In the genomic region with DNA sequence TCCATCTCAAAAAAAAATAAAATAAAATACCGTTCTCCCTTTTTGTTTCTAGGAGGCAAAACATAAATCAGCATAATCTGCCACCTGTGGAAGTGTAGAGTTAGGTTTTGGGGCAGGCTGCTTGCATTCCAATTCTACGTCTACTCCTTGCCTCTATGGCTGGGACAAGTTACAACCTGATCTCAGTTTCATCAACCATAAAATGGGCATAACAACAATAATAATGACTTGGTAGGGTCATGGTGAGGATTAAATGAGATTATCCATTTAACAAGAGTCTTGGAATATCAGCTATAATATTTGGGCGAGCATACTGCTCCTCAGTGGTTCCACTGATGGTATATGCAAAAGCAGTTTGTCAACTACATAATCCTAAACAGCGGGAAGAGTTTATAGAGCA, we compare ENCODE assay signal across 2 cellular contexts.
A peak's percentile ranks its signal among the peaks of the same experiment; 100 is the strongest.
TF ChIP-seq lines count a peak whose summit lies in the region.

No MANE protein-coding gene starts in this region.

TF ChIP-seq in HepG2, 621 proteins besides CTCF, POLR2A, EP300 and RAD21:
- TF ChIP-seq ZNF629 (CRISPR knock-in tag; conservative IDR thresholded peaks at IDR 0.05) (peak; percentile 56), XBP1 (CRISPR knock-in tag; IDR thresholded peaks at IDR 0.05) (no peak), ISX (CRISPR knock-in tag; conservative IDR thresholded peaks at IDR 0.05) (no peak), KDM4B (CRISPR knock-in tag; IDR thresholded peaks at IDR 0.05) (no peak), SRY (CRISPR knock-in tag; IDR thresholded peaks at IDR 0.05) (no peak), ZNF136 (CRISPR knock-in tag; IDR thresholded peaks at IDR 0.05; ENCODE audit: low read depth) (no peak)
- TF ChIP-seq, protein P1, sequence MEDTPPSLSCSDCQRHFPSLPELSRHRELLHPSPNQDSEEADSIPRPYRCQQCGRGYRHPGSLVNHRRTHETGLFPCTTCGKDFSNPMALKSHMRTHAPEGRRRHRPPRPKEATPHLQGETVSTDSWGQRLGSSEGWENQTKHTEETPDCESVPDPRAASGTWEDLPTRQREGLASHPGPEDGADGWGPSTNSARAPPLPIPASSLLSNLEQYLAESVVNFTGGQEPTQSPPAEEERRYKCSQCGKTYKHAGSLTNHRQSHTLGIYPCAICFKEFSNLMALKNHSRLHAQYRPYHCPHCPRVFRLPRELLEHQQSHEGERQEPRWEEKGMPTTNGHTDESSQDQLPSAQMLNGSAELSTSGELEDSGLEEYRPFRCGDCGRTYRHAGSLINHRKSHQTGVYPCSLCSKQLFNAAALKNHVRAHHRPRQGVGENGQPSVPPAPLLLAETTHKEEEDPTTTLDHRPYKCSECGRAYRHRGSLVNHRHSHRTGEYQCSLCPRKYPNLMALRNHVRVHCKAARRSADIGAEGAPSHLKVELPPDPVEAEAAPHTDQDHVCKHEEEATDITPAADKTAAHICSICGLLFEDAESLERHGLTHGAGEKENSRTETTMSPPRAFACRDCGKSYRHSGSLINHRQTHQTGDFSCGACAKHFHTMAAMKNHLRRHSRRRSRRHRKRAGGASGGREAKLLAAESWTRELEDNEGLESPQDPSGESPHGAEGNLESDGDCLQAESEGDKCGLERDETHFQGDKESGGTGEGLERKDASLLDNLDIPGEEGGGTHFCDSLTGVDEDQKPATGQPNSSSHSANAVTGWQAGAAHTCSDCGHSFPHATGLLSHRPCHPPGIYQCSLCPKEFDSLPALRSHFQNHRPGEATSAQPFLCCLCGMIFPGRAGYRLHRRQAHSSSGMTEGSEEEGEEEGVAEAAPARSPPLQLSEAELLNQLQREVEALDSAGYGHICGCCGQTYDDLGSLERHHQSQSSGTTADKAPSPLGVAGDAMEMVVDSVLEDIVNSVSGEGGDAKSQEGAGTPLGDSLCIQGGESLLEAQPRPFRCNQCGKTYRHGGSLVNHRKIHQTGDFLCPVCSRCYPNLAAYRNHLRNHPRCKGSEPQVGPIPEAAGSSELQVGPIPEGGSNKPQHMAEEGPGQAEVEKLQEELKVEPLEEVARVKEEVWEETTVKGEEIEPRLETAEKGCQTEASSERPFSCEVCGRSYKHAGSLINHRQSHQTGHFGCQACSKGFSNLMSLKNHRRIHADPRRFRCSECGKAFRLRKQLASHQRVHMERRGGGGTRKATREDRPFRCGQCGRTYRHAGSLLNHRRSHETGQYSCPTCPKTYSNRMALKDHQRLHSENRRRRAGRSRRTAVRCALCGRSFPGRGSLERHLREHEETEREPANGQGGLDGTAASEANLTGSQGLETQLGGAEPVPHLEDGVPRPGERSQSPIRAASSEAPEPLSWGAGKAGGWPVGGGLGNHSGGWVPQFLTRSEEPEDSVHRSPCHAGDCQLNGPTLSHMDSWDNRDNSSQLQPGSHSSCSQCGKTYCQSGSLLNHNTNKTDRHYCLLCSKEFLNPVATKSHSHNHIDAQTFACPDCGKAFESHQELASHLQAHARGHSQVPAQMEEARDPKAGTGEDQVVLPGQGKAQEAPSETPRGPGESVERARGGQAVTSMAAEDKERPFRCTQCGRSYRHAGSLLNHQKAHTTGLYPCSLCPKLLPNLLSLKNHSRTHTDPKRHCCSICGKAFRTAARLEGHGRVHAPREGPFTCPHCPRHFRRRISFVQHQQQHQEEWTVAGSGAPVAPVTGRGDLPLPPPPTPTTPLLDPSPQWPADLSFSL (CRISPR knock-in tag; IDR thresholded peaks at IDR 0.05): no peak
TF ChIP-seq in HepG2: peak in this region for 1.

TF ChIP-seq in K562, 482 proteins besides CTCF, POLR2A, EP300 and RAD21:
- peak; percentile 56 for TF ChIP-seq RBM25 (IDR thresholded peaks at IDR 0.05; ENCODE audit: low read depth, low read length, severe bottlenecking)
- no peak for TF ChIP-seq ZKSCAN1 (IDR thresholded peaks at IDR 0.05; ENCODE audit: low read depth, low read length)
TF ChIP-seq in K562: peak in this region for 1.
